In genomic region chr12:11732023-11732422, GRCh38 we compare ENCODE assay signal across 10 cellular contexts.
DNase-seq lines count a peak whose midpoint lies in the region; ATAC-seq lines count a peak whose summit lies in the region.
"Had no signal": no experiment of that assay in that cellular context is flagged by ENCODE, and none has a peak within 500 bp of the region (broad histone marks: within the 10 kb centered on the region; RNA-seq: fewer than 3 reads in every experiment).

No MANE protein-coding gene starts in this region.

- no peaks in the 10 kb centered on the region for H3K27me3 ChIP-seq in CD4-positive, alpha-beta memory T cell (ENCODE audit: insufficient read depth, low read length)

- no peaks in the 10 kb centered on the region for H3K36me3 ChIP-seq in CD4-positive, alpha-beta memory T cell (ENCODE audit: insufficient read depth, low read length)

- DNase-seq in CD4-positive, alpha-beta memory T cell = no peak
- DNase-seq in activated naive CD4-positive, alpha-beta T cell treated with anti-CD3 and anti-CD28 coated beads, Interleukin-2, amount 50 U/mL, for 72 hours (ENCODE audit: low spot score in 2 of 2) = no peak
- no peak for DNase-seq in naive thymus-derived CD8-positive, alpha-beta T cell
- DNase-seq in middle frontal gyrus (ENCODE audit: extremely low spot score, low spot score) = no peak
- DNase-seq: DMS 273 treated with DMSO at 0.1 percent for 48 hours had no signal

- peak overlapping the region; percentile 70 to 94 (median 84) for H3K4me3 Mint-ChIP-seq in CD4-positive, alpha-beta memory T cell
- peak overlapping the region in 8 of 10 donors; percentile 3 to 79 (median 60) for H3K4me3 Mint-ChIP-seq in naive thymus-derived CD8-positive, alpha-beta T cell

- H3K4me3 ChIP-seq in CD4-positive, alpha-beta memory T cell (ENCODE audit: low read length in 2 of 2) = peak overlapping the region; percentile 8 to 48

- CTCF ChIA-PET in CD4-positive, alpha-beta memory T cell (lab: Charles Lee; ENCODE audit: partially characterized antibody) = interaction anchor here (0.7 to 2.2 kb wide), 12 partner anchors 11 to 301 kb away, joined by 3 to 6 read pairs (median 3); partner anchors contain the start of gene ETV6

- POLR2A ChIA-PET in CD4-positive, alpha-beta memory T cell (lab: Charles Lee; ENCODE audit: partially characterized antibody) = interaction anchor here (0.5 to 2.7 kb wide), 10 partner anchors 7 to 277 kb away, joined by 3 to 19 read pairs (median 4); partner anchors contain the start of gene ETV6
- POLR2A ChIA-PET in naive thymus-derived CD8-positive, alpha-beta T cell (lab: Charles Lee) = interaction anchor here (1.1 to 1.2 kb wide), 2 partner anchors 82 to 270 kb away, joined by 3 to 4 read pairs; partner anchors contain the start of gene ETV6

- H3K4me1 Mint-ChIP-seq in CD4-positive, alpha-beta memory T cell = peaks cover 57 to 82% (median 69%) of the 10 kb centered on the region in 4 donors
- peaks cover 28 to 74% (median 52%) of the 10 kb centered on the region in 4 donors for H3K4me1 Mint-ChIP-seq in naive thymus-derived CD8-positive, alpha-beta T cell

- H3K4me1 ChIP-seq in CD4-positive, alpha-beta memory T cell (ENCODE audit: insufficient read depth, low read length) = peaks cover 65% of the 10 kb centered on the region

- peak overlapping the region; percentile 79 to 97 (median 96) for H3K27ac Mint-ChIP-seq in CD4-positive, alpha-beta memory T cell
- peak overlapping the region; percentile 68 to 96 for H3K27ac Mint-ChIP-seq in activated naive CD4-positive, alpha-beta T cell treated with anti-CD3 and anti-CD28 coated beads, Interleukin-2, amount 50 U/mL, for 72 hours
- H3K27ac Mint-ChIP-seq in naive thymus-derived CD8-positive, alpha-beta T cell = peak overlapping the region in 9 of 10 donors; percentile 63 to 93 (median 82)

- ATAC-seq in GM21723 (IDR thresholded peaks at IDR 0.05; ENCODE audit: unreplicated experiment) = peak; percentile 25
- ATAC-seq in activated naive CD4-positive, alpha-beta T cell treated with anti-CD3 and anti-CD28 coated beads, Interleukin-2, amount 50 U/mL, for 72 hours = no peak
- ATAC-seq in naive thymus-derived CD8-positive, alpha-beta T cell = no peak
- ATAC-seq in HG03159 (IDR thresholded peaks at IDR 0.05; ENCODE audit: unreplicated experiment) = no peak
- ATAC-seq in GM19397 (IDR thresholded peaks at IDR 0.05; ENCODE audit: unreplicated experiment) = no peak
- ATAC-seq in GM18520 (IDR thresholded peaks at IDR 0.05; ENCODE audit: unreplicated experiment) = no peak

- no peaks in the 10 kb centered on the region for H3K9me3 ChIP-seq in CD4-positive, alpha-beta memory T cell (ENCODE audit: control insufficient read depth in 1 of 2, low read length in 2 of 2)

- intact Hi-C loops in CD4-positive, alpha-beta memory T cell (cut with micrococcal nuclease) = no loop called here

- H3K27me3 Mint-ChIP-seq in CD4-positive, alpha-beta memory T cell = no peaks in the 10 kb centered on the region
- no peaks in the 10 kb centered on the region for H3K27me3 Mint-ChIP-seq in naive thymus-derived CD8-positive, alpha-beta T cell

- peak overlapping the region; percentile 55 for H3K27ac ChIP-seq in CD4-positive, alpha-beta memory T cell (ENCODE audit: low read depth, low read length)
- H3K27ac ChIP-seq: parathyroid adenoma had no signal

- H3K36me3 Mint-ChIP-seq in CD4-positive, alpha-beta memory T cell = no peaks in the 10 kb centered on the region
- H3K36me3 Mint-ChIP-seq in activated naive CD4-positive, alpha-beta T cell treated with anti-CD3 and anti-CD28 coated beads, Interleukin-2, amount 50 U/mL, for 72 hours = peaks cover 0 to 33% of the 10 kb centered on the region in 2 donors
- peaks cover 0 to 2% (median 2%) of the 10 kb centered on the region in 3 donors for H3K36me3 Mint-ChIP-seq in naive thymus-derived CD8-positive, alpha-beta T cell

- no peaks in the 10 kb centered on the region for H3K9me3 Mint-ChIP-seq in CD4-positive, alpha-beta memory T cell
- no peaks in the 10 kb centered on the region for H3K9me3 Mint-ChIP-seq in activated naive CD4-positive, alpha-beta T cell treated with anti-CD3 and anti-CD28 coated beads, Interleukin-2, amount 50 U/mL, for 72 hours
- H3K9me3 Mint-ChIP-seq in naive thymus-derived CD8-positive, alpha-beta T cell = no peaks in the 10 kb centered on the region
